Comparison of ENCODE assay signal across 1 cellular context in the genomic region with DNA sequence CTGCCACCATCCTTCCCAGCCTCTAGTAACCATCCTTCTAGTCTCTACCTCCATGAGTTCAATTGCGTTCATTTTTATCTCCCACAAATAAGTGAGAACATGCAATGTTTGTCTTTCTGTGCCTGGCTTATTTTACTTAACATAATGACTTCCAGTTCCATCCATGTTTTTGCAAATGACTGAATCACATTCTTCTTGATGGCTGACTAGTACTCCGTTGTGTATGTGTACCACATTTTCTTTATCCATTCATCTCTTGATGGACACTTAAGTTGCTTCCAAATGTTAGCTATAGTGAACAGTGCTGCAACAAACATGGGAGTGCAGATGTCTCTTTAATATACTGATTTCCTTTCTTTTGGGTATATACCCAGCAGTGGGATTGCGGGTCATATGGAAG. TPM values are rescaled to one million over a fixed set of nuclear protein-coding genes. Genes with fewer than 3 reads are reported as not detected.
"Had no signal": no experiment of that assay in that cellular context is flagged by ENCODE, and none has a peak within 500 bp of the region (broad histone marks: within the 10 kb centered on the region; RNA-seq: fewer than 3 reads in every experiment).

No MANE protein-coding gene starts in this region.

RNA-seq across cellular contexts. Expression of a gene that starts 25.7 kb away (rescaled TPM):
- total RNA-seq: activated T-helper 2 cell treated with anti-CD3 and anti-CD28 coated beads, Interferon-gamma antibody, Interleukin-2, Interleukin-4, amounts not matched to agents 10 μg/mL and 5 μg/mL and 100 μg/mL, durations not matched to agents 14 hours and 24 hours and 36 hours had no signal
